In genomic region chr3:142447852-142448315, GRCh38 we compare ENCODE assay signal across 8 cellular contexts. TPM values are rescaled to one million over a fixed set of nuclear protein-coding genes. Genes with fewer than 3 reads are reported as not detected.
A peak's percentile ranks its signal among the peaks of the same experiment; 100 is the strongest.
DNase-seq lines count a peak whose midpoint lies in the region; ATAC-seq and TF ChIP-seq lines count a peak whose summit lies in the region.

Gene XRN1 (minus strand): TSS chr3:142448037. CDS start chr3:142447944, 93 bp downstream.

- H3K27me3 Mint-ChIP-seq in type B pancreatic cell, result no peaks in the 10 kb centered on the region

- intact Hi-C loops in T-helper 1 cell treated with Interleukin-12 subunit alpha and Interleukin-12 subunit beta and Interleukin-4 antibody, amounts not matched to agents 30 ng/mL and 1 ng/mL, for 36 hours (cut with micrococcal nuclease), result loop anchor here (1.0 to 5.0 kb wide), 15 partner anchors 60 to 1523 kb away; partner anchors contain the start of genes ATP1B3, ATR, DIPK2A and GK5
- intact Hi-C loops in heart right ventricle (cut with DNase I), result no loop called here
- intact Hi-C loops in posterior cingulate gyrus (cut with DNase I), result loop anchor here (5.0 kb wide), 1 partner anchor 274 kb away; the partner anchor contains the start of gene TRPC1

- H3K36me3 ChIP-seq in heart right ventricle, result peaks cover 0 to 34% (median 2%) of the 10 kb centered on the region in 9 donors

- peaks cover 22% of the 10 kb centered on the region for H3K4me1 Mint-ChIP-seq in type B pancreatic cell (ENCODE audit: unreplicated experiment)

- DNase-seq in GM13977 (ENCODE audit: low spot score), result peak; percentile 96
- DNase-seq in NCI-H1694 (lab: John Stamatoyannopoulos, UW), result peak; percentile 78
- DNase-seq in amniotic epithelial cell (ENCODE audit: low read depth), result peak; percentile 96
- DNase-seq in heart right ventricle, result peak; percentile 97
- DNase-seq in posterior cingulate gyrus, result peak; percentile 88 to 98 (median 92)
- peak; percentile 94 for DNase-seq in type B pancreatic cell (ENCODE audit: extremely low spot score, unreplicated experiment)

- in situ Hi-C loops in GM13977 (cut with MboI; ENCODE audit: low pct_unique_long_range_greater_than_20kb, low sequenced_read_pairs, unreplicated experiment), result no loop called here

- no peaks in the 10 kb centered on the region for H3K27me3 ChIP-seq in heart right ventricle

- peaks cover 11% of the 10 kb centered on the region for H3K36me3 Mint-ChIP-seq in type B pancreatic cell

- peak within 1 kb of the TSS; percentile 81 to 99 (median 95) for H3K27ac ChIP-seq in heart right ventricle

- no peaks in the 10 kb centered on the region for H3K9me3 ChIP-seq in heart right ventricle

- H3K4me3 Mint-ChIP-seq in type B pancreatic cell, result peak within 1 kb of the TSS; percentile 95

- 0 to 1% methylated on average over 40 of the region's 40 CpGs for WGBS in heart right ventricle, 2 donors

- H3K9me3 Mint-ChIP-seq in type B pancreatic cell, result no peaks in the 10 kb centered on the region

- peak; percentile 80 for ATAC-seq in HG02870 (IDR thresholded peaks at IDR 0.05; ENCODE audit: unreplicated experiment)
- ATAC-seq in heart right ventricle, result peak; percentile 100

- peak within 1 kb of the TSS; percentile 66 to 99 (median 90) for H3K4me3 ChIP-seq in heart right ventricle

- peak within 1 kb of the TSS; percentile 99 for H3K27ac Mint-ChIP-seq in type B pancreatic cell

- TF ChIP-seq CTCF in GM13977 (IDR thresholded peaks at IDR 0.05; ENCODE audit: extremely low read depth, insufficient read depth, missing control alignments), result no peak
- no peak for TF ChIP-seq CTCF in heart right ventricle (IDR thresholded peaks at IDR 0.05)
- TF ChIP-seq CTCF in type B pancreatic cell (conservative IDR thresholded peaks at IDR 0.05), result no peak

- peaks cover 0 to 48% (median 32%) of the 10 kb centered on the region in 9 donors for H3K4me1 ChIP-seq in heart right ventricle

RNA-seq across cellular contexts. Expression of gene XRN1, which starts in this region (rescaled TPM):
- total RNA-seq in T-helper 1 cell treated with Interleukin-12 subunit alpha and Interleukin-12 subunit beta and Interleukin-4 antibody, amounts not matched to agents 30 ng/mL and 1 ng/mL, for 36 hours, result 110 and 114 TPM in 2 replicates
- 10 to 100 TPM; 15.0 to 33.4 (median 21.2) TPM for total RNA-seq in heart right ventricle
- polyA plus RNA-seq in heart right ventricle, result 1 to 10 TPM; 2.1 to 5.0 TPM
- total RNA-seq in type B pancreatic cell (ENCODE audit: low replicate concordance), result 28.1 and 39.3 TPM in 2 replicates

Comparison
In these comparisons a context has a peak if more than half of its experiments do, and no peak if none do; other contexts are left out.
1. Peak in every context shown above with its lines: DNase-seq, ATAC-seq, H3K4me3 ChIP-seq and H3K27ac ChIP-seq.
2. intact Hi-C loops: an anchor here in T-helper 1 cell treated with Interleukin-12 subunit alpha and Interleukin-12 subunit beta and Interleukin-4 antibody, amounts not matched to agents 30 ng/mL and 1 ng/mL, for 36 hours (1.0 to 5.0 kb wide) and posterior cingulate gyrus (5.0 kb wide); none called in heart right ventricle.